In genomic region chr1:43451701-43452532, GRCh38 we compare ENCODE assay signal across 14 cellular contexts. TPM values are rescaled to one million over a fixed set of nuclear protein-coding genes. Genes with fewer than 3 reads are reported as not detected.
DNase-seq lines count a peak whose midpoint lies in the region; ATAC-seq and TF ChIP-seq lines count a peak whose summit lies in the region.
"Had no signal": no experiment of that assay in that cellular context is flagged by ENCODE, and none has a peak within 500 bp of the region (broad histone marks: within the 10 kb centered on the region; RNA-seq: fewer than 3 reads in every experiment).

No MANE protein-coding gene starts in this region.

- no peaks in the 10 kb centered on the region for H3K9me3 ChIP-seq in BLaER1 treated with 17β-estradiol and CSF1 and Interleukin-3, amounts not matched to agents 10 nM and 100 nM (replicated peaks in 1 of 11)
- H3K9me3 ChIP-seq in Loucy (ENCODE audit: insufficient read depth, low read depth, low read length): no peaks in the 10 kb centered on the region
- H3K9me3 ChIP-seq: BLaER1, colonic mucosa had no signal

- CTCF ChIA-PET in activated CD4-positive, alpha-beta memory T cell treated with anti-CD3 and anti-CD28 coated beads, Interleukin-2, amount 10 ng/mL, durations not matched to agents 7 days and 5 days (lab: Charles Lee): no interaction called here

- H3K4me3 Mint-ChIP-seq in chondrocyte (ENCODE audit: unreplicated experiment) (no peak overlapping the region), natural killer cell (peak overlapping the region; percentile 90)
- no peak overlapping the region for H3K4me3 Mint-ChIP-seq in activated CD4-positive, alpha-beta memory T cell treated with anti-CD3 and anti-CD28 coated beads, Interleukin-2, amount 10 ng/mL, durations not matched to agents 7 days and 5 days

- H3K27me3 ChIP-seq in BLaER1 treated with 17β-estradiol and CSF1 and Interleukin-3, amounts not matched to agents 10 nM and 100 nM: no peaks in the 10 kb centered on the region
- H3K27me3 ChIP-seq in Loucy (ENCODE audit: insufficient read depth, low read length, poor library complexity, severe bottlenecking): peaks cover 11% of the 10 kb centered on the region
- H3K27me3 ChIP-seq: BLaER1, colonic mucosa had no signal

- TF ChIP-seq CTCF in Loucy (conservative IDR thresholded peaks at IDR 0.05; ENCODE audit: low read length) (no peak), chondrocyte (IDR thresholded peaks at IDR 0.05) (no peak), natural killer cell (IDR thresholded peaks at IDR 0.05) (no peak)

- H3K9me2 ChIP-seq in Loucy (replicated peaks; ENCODE audit: low read depth, low read length): no peaks in the 10 kb centered on the region

- no peak overlapping the region for H2AFZ ChIP-seq in Loucy (ENCODE audit: low read length)

- H3K36me3 ChIP-seq in BLaER1 treated with 17β-estradiol and CSF1 and Interleukin-3, amounts not matched to agents 10 nM and 100 nM: peaks cover 46 to 58% (median 54%) of the 10 kb centered on the region in 11 experiments
- peaks cover 39% of the 10 kb centered on the region; the same call in 1 of the 2 replicates for H3K36me3 ChIP-seq in Loucy (ENCODE audit: insufficient read depth, low read length)

- H3K4me1 ChIP-seq in BLaER1 treated with 17β-estradiol and CSF1 and Interleukin-3, amounts not matched to agents 10 nM and 100 nM: peaks cover 10 to 28% (median 25%) of the 10 kb centered on the region in 10 experiments
- H3K4me1 ChIP-seq in Loucy (ENCODE audit: insufficient read depth, low read length, poor library complexity, severe bottlenecking): peaks cover 20% of the 10 kb centered on the region

- H3K36me3 Mint-ChIP-seq in chondrocyte (ENCODE audit: low read depth): peaks cover 33% of the 10 kb centered on the region
- peaks cover 8% of the 10 kb centered on the region for H3K36me3 Mint-ChIP-seq in natural killer cell
- H3K36me3 Mint-ChIP-seq in activated CD4-positive, alpha-beta memory T cell treated with anti-CD3 and anti-CD28 coated beads, Interleukin-2, amount 10 ng/mL, durations not matched to agents 7 days and 5 days (ENCODE audit: low read depth): peaks cover 47% of the 10 kb centered on the region

- H3K4me2 ChIP-seq in BLaER1 treated with 17β-estradiol and CSF1 and Interleukin-3, amounts not matched to agents 10 nM and 100 nM: peak overlapping the region in 6 of 11 experiments; percentile 1 to 93 (median 87); a peak in 5 of 22 replicates
- H3K4me2 ChIP-seq in Loucy (ENCODE audit: low read depth, low read length, poor library complexity, severe bottlenecking): peak overlapping the region; percentile 96

- H3K27me3 Mint-ChIP-seq in chondrocyte (ENCODE audit: low read depth) (no peaks in the 10 kb centered on the region), natural killer cell (ENCODE audit: low read depth in 2 of 2) (peaks cover 10 to 18% of the 10 kb centered on the region in 2 donors)
- peaks cover 13% of the 10 kb centered on the region for H3K27me3 Mint-ChIP-seq in activated CD4-positive, alpha-beta memory T cell treated with anti-CD3 and anti-CD28 coated beads, Interleukin-2, amount 10 ng/mL, durations not matched to agents 7 days and 5 days

- ATAC-seq in natural killer cell (no peak), GM21825 (IDR thresholded peaks at IDR 0.05; ENCODE audit: unreplicated experiment) (no peak), HG03565 (IDR thresholded peaks at IDR 0.05; ENCODE audit: unreplicated experiment) (no peak)

- no peak overlapping the region for H3K27ac ChIP-seq in BLaER1 treated with 17β-estradiol and CSF1 and Interleukin-3, amounts not matched to agents 10 nM and 100 nM
- H3K27ac ChIP-seq: BLaER1 had no signal

- H3K79me2 ChIP-seq in Loucy (ENCODE audit: insufficient read depth, low read length): peaks cover 23% of the 10 kb centered on the region

- DNase-seq in chondrocyte (ENCODE audit: low spot score) (no peak), natural killer cell (no peak), middle frontal gyrus (ENCODE audit: extremely low spot score, low spot score) (no peak)
- DNase-seq in activated CD4-positive, alpha-beta memory T cell treated with anti-CD3 and anti-CD28 coated beads, Interleukin-2, amount 10 ng/mL, durations not matched to agents 7 days and 5 days: no peak
- DNase-seq: activated CD4-positive, alpha-beta T cell treated with anti-CD3 and anti-CD28 coated beads for 1 hour; activated effector memory CD4-positive, alpha-beta T cell treated with Interleukin-2 at 50 U/mL for 16 hours; mesendoderm had no signal

- intact Hi-C loops in natural killer cell (cut with micrococcal nuclease): no loop called here

- no peak overlapping the region for H3K4me3 ChIP-seq in BLaER1 treated with 17β-estradiol and CSF1 and Interleukin-3, amounts not matched to agents 10 nM and 100 nM
- H3K4me3 ChIP-seq in Loucy (ENCODE audit: low read length, poor library complexity, severe bottlenecking): peak overlapping the region; percentile 92

- H4K20me1 ChIP-seq in BLaER1 treated with 17β-estradiol and CSF1 and Interleukin-3, amounts not matched to agents 10 nM and 100 nM: peaks cover 0 to 50% (median 0%) of the 10 kb centered on the region in 11 experiments; a peak in 4 of 22 replicates
- H4K20me1 ChIP-seq in Loucy (ENCODE audit: insufficient read depth, low read length, poor library complexity, severe bottlenecking): no peaks in the 10 kb centered on the region
- H4K20me1 ChIP-seq: BLaER1 had no signal

- H3F3A ChIP-seq in Loucy (ENCODE audit: low read depth): no peaks in the 10 kb centered on the region

- POLR2A ChIA-PET in activated CD4-positive, alpha-beta memory T cell treated with anti-CD3 and anti-CD28 coated beads, Interleukin-2, amount 10 ng/mL, durations not matched to agents 7 days and 5 days (lab: Charles Lee): no interaction called here

- H3K9ac ChIP-seq in BLaER1 treated with 17β-estradiol and CSF1 and Interleukin-3, amounts not matched to agents 10 nM and 100 nM: no peak overlapping the region
- peak overlapping the region; percentile 99 for H3K9ac ChIP-seq in Loucy (ENCODE audit: low read depth, low read length, poor library complexity, severe bottlenecking)

- H3K9me3 Mint-ChIP-seq in chondrocyte (ENCODE audit: low read depth) (peaks cover 3% of the 10 kb centered on the region), natural killer cell (no peaks in the 10 kb centered on the region)
- no peaks in the 10 kb centered on the region for H3K9me3 Mint-ChIP-seq in activated CD4-positive, alpha-beta memory T cell treated with anti-CD3 and anti-CD28 coated beads, Interleukin-2, amount 10 ng/mL, durations not matched to agents 7 days and 5 days

- H3K4me1 Mint-ChIP-seq in chondrocyte (ENCODE audit: low read depth) (peaks cover 25% of the 10 kb centered on the region), natural killer cell (peaks cover 20 to 21% of the 10 kb centered on the region in 2 donors)
- H3K4me1 Mint-ChIP-seq in activated CD4-positive, alpha-beta memory T cell treated with anti-CD3 and anti-CD28 coated beads, Interleukin-2, amount 10 ng/mL, durations not matched to agents 7 days and 5 days: peaks cover 25% of the 10 kb centered on the region

- H3K27ac Mint-ChIP-seq in chondrocyte (ENCODE audit: unreplicated experiment) (peak overlapping the region; percentile 78), natural killer cell (peak overlapping the region; percentile 66 to 74)
- H3K27ac Mint-ChIP-seq in activated CD4-positive, alpha-beta memory T cell treated with anti-CD3 and anti-CD28 coated beads, Interleukin-2, amount 10 ng/mL, durations not matched to agents 7 days and 5 days: no peak overlapping the region

RNA-seq across cellular contexts. Expression of gene HYI, which starts 1.8 kb away (rescaled TPM):
- total RNA-seq in chondrocyte: 27.7 to 29.9 TPM (median 28.6 TPM) in 3 replicates
- 10 to 100 TPM in 1 of 3 donors, 1 to 10 TPM in 2; 7.0 to 14.2 (median 8.6) TPM for total RNA-seq in natural killer cell
- 10 to 100 TPM; 15.6 to 16.8 TPM for total RNA-seq in activated CD4-positive, alpha-beta memory T cell treated with anti-CD3 and anti-CD28 coated beads, Interleukin-2, amount 10 ng/mL, durations not matched to agents 7 days and 5 days
- total RNA-seq: OCI-LY7 had no signal
